ENCODE assay signal across 1 cellular context in genomic region chr9:134376386-134377142, GRCh38.
A peak's percentile ranks its signal among the peaks of the same experiment; 100 is the strongest.
TF ChIP-seq lines count a peak whose summit lies in the region.

No MANE protein-coding gene starts in this region.

TF ChIP-seq in HepG2, 621 proteins besides CTCF, POLR2A, EP300 and RAD21 (continued from another document and continues in another):
- TF ChIP-seq MBD4 (IDR thresholded peaks at IDR 0.05; ENCODE audit: borderline replicate concordance, low read length) (no peak), ZNF33B (CRISPR knock-in tag; IDR thresholded peaks at IDR 0.05) (no peak), KDM5B (CRISPR knock-in tag; IDR thresholded peaks at IDR 0.05; ENCODE audit: borderline replicate concordance) (peak; percentile 60; the same call in 1 of the 2 replicates), ZNF609 (CRISPR knock-in tag; IDR thresholded peaks at IDR 0.05; ENCODE audit: borderline replicate concordance) (no peak), PRPF4 (IDR thresholded peaks at IDR 0.05; ENCODE audit: low read depth, low read length, poor library complexity, severe bottlenecking) (no peak), KAT2B (IDR thresholded peaks at IDR 0.05; ENCODE audit: borderline replicate concordance, low read depth, low read length) (no peak), PATZ1 (CRISPR knock-in tag; IDR thresholded peaks at IDR 0.05) (peak; percentile 47; the same call in 1 of the 2 replicates), FOXJ3 (CRISPR knock-in tag; IDR thresholded peaks at IDR 0.05; ENCODE audit: borderline replicate concordance) (no peak), KLF12 (CRISPR knock-in tag; IDR thresholded peaks at IDR 0.05; ENCODE audit: borderline replicate concordance) (no peak), HMGXB4 (CRISPR knock-in tag; IDR thresholded peaks at IDR 0.05; ENCODE audit: borderline replicate concordance in 1 of 2, low read depth in 1 of 2) (0 out of 4 replicates have a peak, but pooled peaks of 1 of the 2 experiments have one; percentile 32), ZNF33A (CRISPR knock-in tag; IDR thresholded peaks at IDR 0.05; ENCODE audit: borderline replicate concordance) (no peak), ZFP90 (CRISPR knock-in tag; IDR thresholded peaks at IDR 0.05; ENCODE audit: borderline replicate concordance) (no peak), CHCHD3 (CRISPR knock-in tag; IDR thresholded peaks at IDR 0.05) (no peak), ZNF850 (CRISPR knock-in tag; conservative IDR thresholded peaks at IDR 0.05) (no peak), ZNF564 (CRISPR knock-in tag; IDR thresholded peaks at IDR 0.05) (no peak), ZNF530 (CRISPR knock-in tag; IDR thresholded peaks at IDR 0.05; ENCODE audit: low read depth) (no peak), CENPT (CRISPR knock-in tag; IDR thresholded peaks at IDR 0.05; ENCODE audit: low read depth) (no peak), SRSF4 (IDR thresholded peaks at IDR 0.05; ENCODE audit: low read depth, low read length, poor library complexity, severe bottlenecking) (no peak), ZIK1 (CRISPR knock-in tag; IDR thresholded peaks at IDR 0.05; ENCODE audit: borderline replicate concordance, low read depth) (no peak), TP53 (CRISPR knock-in tag; conservative IDR thresholded peaks at IDR 0.05) (no peak), MAF1 (CRISPR knock-in tag; IDR thresholded peaks at IDR 0.05; ENCODE audit: borderline replicate concordance) (no peak), ZNF703 (CRISPR knock-in tag; IDR thresholded peaks at IDR 0.05; ENCODE audit: borderline replicate concordance) (no peak), TBP (CRISPR knock-in tag; IDR thresholded peaks at IDR 0.05) (no peak), MAFF (IDR thresholded peaks at IDR 0.05; ENCODE audit: low read depth, low read length) (no peak), SKIL (CRISPR knock-in tag; IDR thresholded peaks at IDR 0.05; ENCODE audit: borderline replicate concordance) (no peak), SALL1 (CRISPR knock-in tag; IDR thresholded peaks at IDR 0.05) (peak; percentile 55), EED (CRISPR knock-in tag; IDR thresholded peaks at IDR 0.05) (peak; percentile 39; the same call in 1 of the 2 replicates), ZNF510 (CRISPR knock-in tag; IDR thresholded peaks at IDR 0.05; ENCODE audit: low read depth) (no peak), ZNF773 (CRISPR knock-in tag; IDR thresholded peaks at IDR 0.05; ENCODE audit: borderline replicate concordance) (no peak), NR2F1 (CRISPR knock-in tag; IDR thresholded peaks at IDR 0.05) (peak in 1 of 2 experiments; percentile 92; a peak in 3 of 4 replicates), XRCC5 (optimal IDR thresholded peaks at IDR 0.05; ENCODE audit: low read length) (no peak), CREB3 (CRISPR knock-in tag; IDR thresholded peaks at IDR 0.05) (no peak), NBN (conservative IDR thresholded peaks at IDR 0.05) (no peak), ZFP82 (CRISPR knock-in tag; IDR thresholded peaks at IDR 0.05; ENCODE audit: borderline replicate concordance) (no peak), AHR (CRISPR knock-in tag; IDR thresholded peaks at IDR 0.05) (no peak), NR2F6 (IDR thresholded peaks at IDR 0.05) (peak; percentile 92), NR2F6 (CRISPR knock-in tag; IDR thresholded peaks at IDR 0.05) (peak; percentile 96), NCOR1 (IDR thresholded peaks at IDR 0.05; ENCODE audit: borderline replicate concordance, low read length) (no peak), MEIS1 (CRISPR knock-in tag; IDR thresholded peaks at IDR 0.05; ENCODE audit: borderline replicate concordance) (no peak), MBNL3 (CRISPR knock-in tag; conservative IDR thresholded peaks at IDR 0.05) (no peak), CHD2 (IDR thresholded peaks at IDR 0.05; ENCODE audit: low read depth, low read length) (no peak), HNRNPL (IDR thresholded peaks at IDR 0.05; ENCODE audit: low read depth, low read length) (peak; percentile 95), HNRNPUL1 (IDR thresholded peaks at IDR 0.05; ENCODE audit: low read depth, low read length) (no peak), RNF2 (conservative IDR thresholded peaks at IDR 0.05; ENCODE audit: low read depth) (no peak), ZNF263 (CRISPR knock-in tag; IDR thresholded peaks at IDR 0.05) (no peak), FLYWCH1 (CRISPR knock-in tag; IDR thresholded peaks at IDR 0.05) (no peak), KDM1A (CRISPR knock-in tag; IDR thresholded peaks at IDR 0.05) (no peak), ZFX (CRISPR knock-in tag; IDR thresholded peaks at IDR 0.05; ENCODE audit: low read depth) (peak; percentile 24; the same call in 1 of the 2 replicates), SIN3B (IDR thresholded peaks at IDR 0.05; ENCODE audit: low read length) (no peak), ZSCAN9 (CRISPR knock-in tag; IDR thresholded peaks at IDR 0.05; ENCODE audit: borderline replicate concordance) (no peak), RARG (CRISPR knock-in tag; IDR thresholded peaks at IDR 0.05; ENCODE audit: low read depth) (no peak), HNRNPLL (IDR thresholded peaks at IDR 0.05; ENCODE audit: low read depth, low read length, poor library complexity, severe bottlenecking) (peak; percentile 17), KLF13 (CRISPR knock-in tag; IDR thresholded peaks at IDR 0.05) (no peak; the same call in 1 of the 2 replicates), U2AF2 (IDR thresholded peaks at IDR 0.05; ENCODE audit: low read depth, low read length) (no peak), FIP1L1 (IDR thresholded peaks at IDR 0.05; ENCODE audit: borderline replicate concordance, insufficient read depth, low read depth, low read length) (no peak), IKZF5 (CRISPR knock-in tag; IDR thresholded peaks at IDR 0.05) (no peak), ZFP41 (CRISPR knock-in tag; IDR thresholded peaks at IDR 0.05; ENCODE audit: borderline replicate concordance) (peak; percentile 32; the same call in 1 of the 2 replicates), DRAP1 (CRISPR knock-in tag; IDR thresholded peaks at IDR 0.05) (no peak), ELF3 (CRISPR knock-in tag; IDR thresholded peaks at IDR 0.05) (peak; percentile 47; the same call in 1 of the 2 replicates), SMARCC2 (IDR thresholded peaks at IDR 0.05) (no peak), ZSCAN22 (CRISPR knock-in tag; IDR thresholded peaks at IDR 0.05) (no peak), ZSCAN21 (CRISPR knock-in tag; IDR thresholded peaks at IDR 0.05; ENCODE audit: borderline replicate concordance) (no peak), DBP (CRISPR knock-in tag; IDR thresholded peaks at IDR 0.05; ENCODE audit: not compliant biosample characterization) (no peak)
